ENCODE assay signal across 25 cellular contexts in the genomic region with DNA sequence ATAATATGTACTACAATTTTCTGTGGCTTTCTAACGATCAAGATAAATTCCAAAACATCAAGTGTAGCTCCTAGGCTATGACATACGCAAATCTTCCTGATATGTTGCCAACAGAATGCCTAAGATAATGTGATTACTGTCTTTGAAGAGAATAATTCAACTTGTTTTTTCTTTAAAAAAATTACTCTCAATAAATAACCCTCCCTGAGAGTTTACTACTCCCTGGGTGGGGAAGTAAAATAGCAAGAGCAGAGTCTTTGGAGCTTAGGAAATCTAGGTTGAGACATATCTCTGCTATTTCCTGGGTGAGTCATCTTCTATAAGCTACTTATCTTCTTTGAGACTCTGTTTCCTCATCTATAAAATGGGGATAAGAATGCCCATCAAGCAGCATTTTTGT.
DNase-seq lines count a peak whose midpoint lies in the region; ATAC-seq, FAIRE-seq and TF ChIP-seq lines count a peak whose summit lies in the region.
"Had no signal": no experiment of that assay in that cellular context is flagged by ENCODE, and none has a peak within 500 bp of the region (broad histone marks: within the 10 kb centered on the region; RNA-seq: fewer than 3 reads in every experiment).

No MANE protein-coding gene starts in this region.

- H3K27me3 ChIP-seq in BLaER1 (no peaks in the 10 kb centered on the region), HL-60 (ENCODE audit: insufficient read depth, poor library complexity, severe bottlenecking) (no peaks in the 10 kb centered on the region), foreskin keratinocyte (no peaks in the 10 kb centered on the region)
- no peaks in the 10 kb centered on the region for H3K27me3 ChIP-seq in effector memory CD4-positive, alpha-beta T cell (replicated peaks; ENCODE audit: control insufficient read depth, insufficient read depth, low read length, poor library complexity, severe bottlenecking)
- H3K27me3 ChIP-seq: body of pancreas, esophagus squamous epithelium, sigmoid colon, SJCRH30, thyroid gland had no signal

- H3K4me3 ChIP-seq in BLaER1 (no peak overlapping the region), HL-60 (replicated peaks; ENCODE audit: insufficient read depth, low read length) (no peak overlapping the region), kidney (ENCODE audit: low read length in 2 of 2) (no peak overlapping the region)
- no peak overlapping the region for H3K4me3 ChIP-seq in effector memory CD4-positive, alpha-beta T cell (ENCODE audit: insufficient read depth, low read depth, low read length, poor library complexity, severe bottlenecking)
- H3K4me3 ChIP-seq: body of pancreas, esophagus squamous epithelium, sigmoid colon, SJCRH30, thyroid gland had no signal

- intact Hi-C loops in kidney (cut with DNase I): no loop called here
- intact Hi-C loops in Calu3 (cut with micrococcal nuclease; ENCODE audit: unreplicated experiment): no loop called here

- H3K4me1 ChIP-seq in BLaER1: peaks cover 56% of the 10 kb centered on the region
- H3K4me1 ChIP-seq in foreskin keratinocyte: peaks cover 6% of the 10 kb centered on the region
- H3K4me1 ChIP-seq in effector memory CD4-positive, alpha-beta T cell (ENCODE audit: control insufficient read depth, insufficient read depth, low read length, poor library complexity, severe bottlenecking): no peaks in the 10 kb centered on the region
- no peaks in the 10 kb centered on the region for H3K4me1 ChIP-seq in kidney (ENCODE audit: control insufficient read depth in 1 of 2, insufficient read depth in 1 of 2, low read depth in 1 of 2, low read length in 2 of 2)
- H3K4me1 ChIP-seq: body of pancreas, esophagus squamous epithelium, sigmoid colon, SJCRH30, thyroid gland had no signal

- H3K27ac ChIP-seq in BLaER1: peak overlapping the region; percentile 56; the same call in 1 of the 2 replicates
- peak overlapping the region; percentile 9; the same call in 1 of the 2 replicates for H3K27ac ChIP-seq in HL-60 (replicated peaks)
- no peak overlapping the region for H3K27ac ChIP-seq in foreskin keratinocyte
- no peak overlapping the region for H3K27ac ChIP-seq in effector memory CD4-positive, alpha-beta T cell (ENCODE audit: insufficient read depth, low read length, poor library complexity, severe bottlenecking)
- no peak overlapping the region for H3K27ac ChIP-seq in kidney (ENCODE audit: low read depth in 2 of 2, low read length in 2 of 2)
- H3K27ac ChIP-seq: body of pancreas, esophagus squamous epithelium, sigmoid colon, SJCRH30, thyroid gland had no signal

- peak overlapping the region; percentile 71; the same call in 1 of the 2 replicates for H3K4me2 ChIP-seq in BLaER1

- H3K4me3 Mint-ChIP-seq in Calu3 (ENCODE audit: low read depth, unreplicated experiment): no peak overlapping the region
- H3K4me3 Mint-ChIP-seq: activated T-cell treated with anti-CD3 and anti-CD28 coated beads, Interleukin-2, amount 50 U/mL, for 24 hours; CD4-positive, CD25-positive, alpha-beta regulatory T cell; H9 had no signal

- peaks cover 38% of the 10 kb centered on the region for H3K27me3 Mint-ChIP-seq in Calu3 (ENCODE audit: unreplicated experiment)
- H3K27me3 Mint-ChIP-seq: activated T-cell treated with anti-CD3 and anti-CD28 coated beads, Interleukin-2, amount 50 U/mL, for 24 hours; CD4-positive, CD25-positive, alpha-beta regulatory T cell had no signal

- H4K20me1 ChIP-seq in BLaER1: no peaks in the 10 kb centered on the region

- H3K9ac ChIP-seq in BLaER1 (no peak overlapping the region), kidney (ENCODE audit: low read length in 2 of 2) (no peak overlapping the region)

- DNase-seq in HL-60 (ENCODE audit: low read depth in 1 of 2, low spot score in 1 of 2) (peak in 1 of 2 experiments; percentile 47), RPMI7951 (ENCODE audit: low read depth) (peak; percentile 31), foreskin keratinocyte (peak; percentile 15 to 63), kidney (no peak), Calu3 (no peak)
- no peak for DNase-seq in effector memory CD4-positive, alpha-beta T cell
- DNase-seq: activated CD8-positive, alpha-beta memory T cell treated with anti-CD3 and anti-CD28 coated beads for 24 hours; activated gamma-delta T cell treated with Interleukin-2 at 50 U/mL for 16 hours; activated T-cell treated with anti-CD3 and anti-CD28 coated beads, Interleukin-2, amount 50 U/mL, for 24 hours; body of pancreas; CD4-positive, CD25-positive, alpha-beta regulatory T cell; DMS153; esophagus squamous epithelium; glutamatergic neuron; H9; kidney glomerular epithelial cell; NCI-H1436; NCI-H446 treated with DMSO at 0.1 percent for 48 hours; sigmoid colon; SJCRH30; stimulated activated CD4-positive, alpha-beta T cell treated with anti-CD3 and anti-CD28 coated beads, Interleukin-15, amount 100 ng/mL, for 24 hours; stimulated activated naive CD8-positive, alpha-beta T cell treated with anti-CD3 and anti-CD28 coated beads, Interleukin-15, Interleukin-2, amounts not matched to agents 100 U/mL and 50 U/mL, for 24 hours; thyroid gland had no signal

- TF ChIP-seq CTCF in HL-60 (IDR thresholded peaks at IDR 0.05; ENCODE audit: insufficient read depth, low read length) (no peak), foreskin keratinocyte (conservative IDR thresholded peaks at IDR 0.05) (no peak), kidney (IDR thresholded peaks at IDR 0.05; ENCODE audit: borderline replicate concordance, extremely low read depth, insufficient read depth) (no peak), Calu3 (IDR thresholded peaks at IDR 0.05; ENCODE audit: unreplicated experiment) (no peak)

- no peak overlapping the region for H3K27ac Mint-ChIP-seq in Calu3 (ENCODE audit: unreplicated experiment)
- H3K27ac Mint-ChIP-seq: activated T-cell treated with anti-CD3 and anti-CD28 coated beads, Interleukin-2, amount 50 U/mL, for 24 hours; CD4-positive, CD25-positive, alpha-beta regulatory T cell; H9 had no signal

- H3K9me3 ChIP-seq in BLaER1: peaks cover 35% of the 10 kb centered on the region
- H3K9me3 ChIP-seq in effector memory CD4-positive, alpha-beta T cell (ENCODE audit: control insufficient read depth, low read length): no peaks in the 10 kb centered on the region
- H3K9me3 ChIP-seq in kidney (ENCODE audit: control insufficient read depth in 1 of 2, low read length in 2 of 2): peaks cover 0 to 7% of the 10 kb centered on the region in 2 donors
- H3K9me3 ChIP-seq: SJCRH30, thyroid gland had no signal

- no TSS peak for BruUV-seq in Calu3 (replicated peaks; lab: Mats Ljungman, UMichigan)

- FAIRE-seq in kidney (lab: Jason Lieb, UNC): no peak

- H3K4me1 Mint-ChIP-seq in Calu3 (ENCODE audit: low read depth, unreplicated experiment): no peaks in the 10 kb centered on the region
- H3K4me1 Mint-ChIP-seq: CD4-positive, CD25-positive, alpha-beta regulatory T cell; H9 had no signal

- CTCF ChIA-PET in Calu3 (lab: Charles Lee): no interaction called here

- no peaks in the 10 kb centered on the region for H3K36me3 Mint-ChIP-seq in Calu3 (ENCODE audit: insufficient read depth, unreplicated experiment)
- H3K36me3 Mint-ChIP-seq: CD4-positive, CD25-positive, alpha-beta regulatory T cell had no signal

- ATAC-seq in foreskin keratinocyte: no peak
- no peak for ATAC-seq in HG02610 (IDR thresholded peaks at IDR 0.05; ENCODE audit: unreplicated experiment)
- ATAC-seq: body of pancreas; stimulated activated naive CD8-positive, alpha-beta T cell treated with anti-CD3 and anti-CD28 coated beads, Interleukin-15, Interleukin-2, amounts not matched to agents 100 U/mL and 50 U/mL, for 24 hours had no signal

- H3K36me3 ChIP-seq in BLaER1 (peaks cover 11% of the 10 kb centered on the region; the same call in 1 of the 2 replicates), kidney (ENCODE audit: control insufficient read depth in 1 of 2, insufficient read depth in 2 of 2, low read length in 2 of 2) (no peaks in the 10 kb centered on the region)
- no peaks in the 10 kb centered on the region for H3K36me3 ChIP-seq in effector memory CD4-positive, alpha-beta T cell (ENCODE audit: control insufficient read depth, insufficient read depth, low read length)
- H3K36me3 ChIP-seq: esophagus squamous epithelium, sigmoid colon, SJCRH30, thyroid gland had no signal

- no peaks in the 10 kb centered on the region for H3K9me3 Mint-ChIP-seq in Calu3 (ENCODE audit: low read depth, unreplicated experiment)

Comparison
In these comparisons a context has a peak if more than half of its experiments do, and no peak if none do; other contexts are left out.
1. H3K27ac ChIP-seq: peak in BLaER1 (single experiment) and HL-60 (single experiment); none in foreskin keratinocyte (single experiment), effector memory CD4-positive, alpha-beta T cell (single experiment) and kidney (0 of 2).
2. DNase-seq: peak in RPMI7951 (single experiment) and foreskin keratinocyte (2 of 2); none in effector memory CD4-positive, alpha-beta T cell (0 of 3), kidney (single experiment) and Calu3 (single experiment).